Comparison of ENCODE assay signal across 1 cellular context in the genomic region with DNA sequence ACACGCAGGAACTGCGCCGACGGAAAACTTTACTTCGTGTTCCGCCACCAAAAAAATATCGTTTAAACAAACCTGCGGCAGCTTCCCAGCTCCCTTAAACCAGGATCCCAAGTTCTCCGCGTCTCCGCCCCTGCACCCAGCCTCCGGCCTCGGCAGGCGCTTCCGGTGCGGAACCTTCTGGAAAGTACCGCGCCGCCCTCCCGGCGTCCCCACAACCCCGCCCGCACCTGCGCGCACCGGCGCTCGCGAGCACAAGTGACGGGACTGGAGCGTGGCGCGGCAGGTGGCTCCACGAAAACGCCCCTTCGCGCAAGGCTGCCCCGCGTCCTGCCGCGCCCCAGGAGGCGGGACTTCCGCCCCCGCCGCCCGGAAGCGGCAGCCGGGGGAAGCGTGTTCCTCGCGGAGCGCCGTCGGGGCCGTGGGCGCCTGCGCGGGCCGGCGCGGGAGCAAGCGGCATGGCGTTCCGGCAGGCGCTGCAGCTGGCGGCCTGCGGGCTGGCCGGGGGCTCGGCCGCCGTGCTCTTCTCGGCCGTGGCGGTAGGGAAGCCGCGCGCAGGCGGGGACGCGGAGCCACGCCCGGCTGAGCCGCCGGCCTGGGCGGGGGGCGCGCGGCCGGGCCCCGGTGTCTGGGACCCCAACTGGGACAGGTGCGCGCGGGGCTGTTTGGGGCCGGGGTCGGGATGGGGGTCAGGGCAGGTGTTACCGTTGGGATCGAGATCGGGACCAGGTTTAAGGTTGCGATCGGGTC.
TF ChIP-seq lines count a peak whose summit lies in the region.

A gene (plus strand): TSS at position 421 of the 747 bp plus-strand sequence. CDS start 35 bp downstream, at position 456.

TF ChIP-seq in K562, 482 proteins besides CTCF, POLR2A, EP300 and RAD21 (continued from another document and continues in another):
- TF ChIP-seq, protein P1, sequence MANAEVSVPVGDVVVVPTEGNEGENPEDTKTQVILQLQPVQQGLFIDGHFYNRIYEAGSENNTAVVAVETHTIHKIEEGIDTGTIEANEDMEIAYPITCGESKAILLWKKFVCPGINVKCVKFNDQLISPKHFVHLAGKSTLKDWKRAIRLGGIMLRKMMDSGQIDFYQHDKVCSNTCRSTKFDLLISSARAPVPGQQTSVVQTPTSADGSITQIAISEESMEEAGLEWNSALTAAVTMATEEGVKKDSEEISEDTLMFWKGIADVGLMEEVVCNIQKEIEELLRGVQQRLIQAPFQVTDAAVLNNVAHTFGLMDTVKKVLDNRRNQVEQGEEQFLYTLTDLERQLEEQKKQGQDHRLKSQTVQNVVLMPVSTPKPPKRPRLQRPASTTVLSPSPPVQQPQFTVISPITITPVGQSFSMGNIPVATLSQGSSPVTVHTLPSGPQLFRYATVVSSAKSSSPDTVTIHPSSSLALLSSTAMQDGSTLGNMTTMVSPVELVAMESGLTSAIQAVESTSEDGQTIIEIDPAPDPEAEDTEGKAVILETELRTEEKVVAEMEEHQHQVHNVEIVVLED (CRISPR knock-in tag; IDR thresholded peaks at IDR 0.05), result peak; percentile 84
- no peak for TF ChIP-seq SMAD3 (CRISPR knock-in tag; conservative IDR thresholded peaks at IDR 0.05)
- TF ChIP-seq, protein P2, sequence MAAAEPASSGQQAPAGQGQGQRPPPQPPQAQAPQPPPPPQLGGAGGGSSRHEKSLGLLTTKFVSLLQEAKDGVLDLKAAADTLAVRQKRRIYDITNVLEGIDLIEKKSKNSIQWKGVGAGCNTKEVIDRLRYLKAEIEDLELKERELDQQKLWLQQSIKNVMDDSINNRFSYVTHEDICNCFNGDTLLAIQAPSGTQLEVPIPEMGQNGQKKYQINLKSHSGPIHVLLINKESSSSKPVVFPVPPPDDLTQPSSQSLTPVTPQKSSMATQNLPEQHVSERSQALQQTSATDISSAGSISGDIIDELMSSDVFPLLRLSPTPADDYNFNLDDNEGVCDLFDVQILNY (CRISPR knock-in tag; IDR thresholded peaks at IDR 0.05), result 0 out of 2 replicates have a peak, but pooled peaks have one; percentile 54
- peak; percentile 91 for TF ChIP-seq ELF1 (tag; IDR thresholded peaks at IDR 0.05)
- TF ChIP-seq MCM3 (IDR thresholded peaks at IDR 0.05), result no peak
- 0 out of 2 replicates have a peak, but pooled peaks have one; percentile 22 for TF ChIP-seq FOXJ2 (tag; IDR thresholded peaks at IDR 0.05)
- no peak for TF ChIP-seq ZNF561 (CRISPR knock-in tag; conservative IDR thresholded peaks at IDR 0.05)
- TF ChIP-seq ZC3H4 (CRISPR knock-in tag; IDR thresholded peaks at IDR 0.05; ENCODE audit: borderline replicate concordance), result no peak
- no peak for TF ChIP-seq KLF10 (CRISPR knock-in tag; IDR thresholded peaks at IDR 0.05)
- peak; percentile 75 for TF ChIP-seq SUPT5H (IDR thresholded peaks at IDR 0.05)
- TF ChIP-seq, protein P3, sequence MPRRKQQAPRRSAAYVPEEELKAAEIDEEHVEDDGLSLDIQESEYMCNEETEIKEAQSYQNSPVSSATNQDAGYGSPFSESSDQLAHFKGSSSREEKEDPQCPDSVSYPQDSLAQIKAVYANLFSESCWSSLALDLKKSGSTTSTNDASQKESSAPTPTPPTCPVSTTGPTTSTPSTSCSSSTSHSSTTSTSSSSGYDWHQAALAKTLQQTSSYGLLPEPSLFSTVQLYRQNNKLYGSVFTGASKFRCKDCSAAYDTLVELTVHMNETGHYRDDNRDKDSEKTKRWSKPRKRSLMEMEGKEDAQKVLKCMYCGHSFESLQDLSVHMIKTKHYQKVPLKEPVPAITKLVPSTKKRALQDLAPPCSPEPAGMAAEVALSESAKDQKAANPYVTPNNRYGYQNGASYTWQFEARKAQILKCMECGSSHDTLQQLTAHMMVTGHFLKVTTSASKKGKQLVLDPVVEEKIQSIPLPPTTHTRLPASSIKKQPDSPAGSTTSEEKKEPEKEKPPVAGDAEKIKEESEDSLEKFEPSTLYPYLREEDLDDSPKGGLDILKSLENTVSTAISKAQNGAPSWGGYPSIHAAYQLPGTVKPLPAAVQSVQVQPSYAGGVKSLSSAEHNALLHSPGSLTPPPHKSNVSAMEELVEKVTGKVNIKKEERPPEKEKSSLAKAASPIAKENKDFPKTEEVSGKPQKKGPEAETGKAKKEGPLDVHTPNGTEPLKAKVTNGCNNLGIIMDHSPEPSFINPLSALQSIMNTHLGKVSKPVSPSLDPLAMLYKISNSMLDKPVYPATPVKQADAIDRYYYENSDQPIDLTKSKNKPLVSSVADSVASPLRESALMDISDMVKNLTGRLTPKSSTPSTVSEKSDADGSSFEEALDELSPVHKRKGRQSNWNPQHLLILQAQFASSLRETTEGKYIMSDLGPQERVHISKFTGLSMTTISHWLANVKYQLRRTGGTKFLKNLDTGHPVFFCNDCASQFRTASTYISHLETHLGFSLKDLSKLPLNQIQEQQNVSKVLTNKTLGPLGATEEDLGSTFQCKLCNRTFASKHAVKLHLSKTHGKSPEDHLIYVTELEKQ (CRISPR knock-in tag; IDR thresholded peaks at IDR 0.05), result no peak
- TF ChIP-seq, protein P4, sequence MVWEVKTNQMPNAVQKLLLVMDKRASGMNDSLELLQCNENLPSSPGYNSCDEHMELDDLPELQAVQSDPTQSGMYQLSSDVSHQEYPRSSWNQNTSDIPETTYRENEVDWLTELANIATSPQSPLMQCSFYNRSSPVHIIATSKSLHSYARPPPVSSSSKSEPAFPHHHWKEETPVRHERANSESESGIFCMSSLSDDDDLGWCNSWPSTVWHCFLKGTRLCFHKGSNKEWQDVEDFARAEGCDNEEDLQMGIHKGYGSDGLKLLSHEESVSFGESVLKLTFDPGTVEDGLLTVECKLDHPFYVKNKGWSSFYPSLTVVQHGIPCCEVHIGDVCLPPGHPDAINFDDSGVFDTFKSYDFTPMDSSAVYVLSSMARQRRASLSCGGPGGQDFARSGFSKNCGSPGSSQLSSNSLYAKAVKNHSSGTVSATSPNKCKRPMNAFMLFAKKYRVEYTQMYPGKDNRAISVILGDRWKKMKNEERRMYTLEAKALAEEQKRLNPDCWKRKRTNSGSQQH (CRISPR knock-in tag; IDR thresholded peaks at IDR 0.05), result 0 out of 2 replicates have a peak, but pooled peaks have one; percentile 29
- TF ChIP-seq HDAC1 (IDR thresholded peaks at IDR 0.05), result peak in 1 of 2 experiments; percentile 93; a peak in 2 of 4 replicates
- TF ChIP-seq, protein P5, sequence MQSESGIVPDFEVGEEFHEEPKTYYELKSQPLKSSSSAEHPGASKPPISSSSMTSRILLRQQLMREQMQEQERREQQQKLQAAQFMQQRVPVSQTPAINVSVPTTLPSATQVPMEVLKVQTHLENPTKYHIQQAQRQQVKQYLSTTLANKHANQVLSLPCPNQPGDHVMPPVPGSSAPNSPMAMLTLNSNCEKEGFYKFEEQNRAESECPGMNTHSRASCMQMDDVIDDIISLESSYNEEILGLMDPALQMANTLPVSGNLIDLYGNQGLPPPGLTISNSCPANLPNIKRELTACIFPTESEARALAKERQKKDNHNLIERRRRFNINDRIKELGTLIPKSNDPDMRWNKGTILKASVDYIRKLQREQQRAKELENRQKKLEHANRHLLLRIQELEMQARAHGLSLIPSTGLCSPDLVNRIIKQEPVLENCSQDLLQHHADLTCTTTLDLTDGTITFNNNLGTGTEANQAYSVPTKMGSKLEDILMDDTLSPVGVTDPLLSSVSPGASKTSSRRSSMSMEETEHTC (IDR thresholded peaks at IDR 0.05), result no peak
- TF ChIP-seq ZNF668 (CRISPR knock-in tag; IDR thresholded peaks at IDR 0.05), result no peak
- TF ChIP-seq RBM22 (IDR thresholded peaks at IDR 0.05; ENCODE audit: low read depth, low read length, poor library complexity, severe bottlenecking), result peak; percentile 61
- TF ChIP-seq, protein P6, sequence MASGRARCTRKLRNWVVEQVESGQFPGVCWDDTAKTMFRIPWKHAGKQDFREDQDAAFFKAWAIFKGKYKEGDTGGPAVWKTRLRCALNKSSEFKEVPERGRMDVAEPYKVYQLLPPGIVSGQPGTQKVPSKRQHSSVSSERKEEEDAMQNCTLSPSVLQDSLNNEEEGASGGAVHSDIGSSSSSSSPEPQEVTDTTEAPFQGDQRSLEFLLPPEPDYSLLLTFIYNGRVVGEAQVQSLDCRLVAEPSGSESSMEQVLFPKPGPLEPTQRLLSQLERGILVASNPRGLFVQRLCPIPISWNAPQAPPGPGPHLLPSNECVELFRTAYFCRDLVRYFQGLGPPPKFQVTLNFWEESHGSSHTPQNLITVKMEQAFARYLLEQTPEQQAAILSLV (tag; IDR thresholded peaks at IDR 0.05), result no peak
- TF ChIP-seq, protein P7, sequence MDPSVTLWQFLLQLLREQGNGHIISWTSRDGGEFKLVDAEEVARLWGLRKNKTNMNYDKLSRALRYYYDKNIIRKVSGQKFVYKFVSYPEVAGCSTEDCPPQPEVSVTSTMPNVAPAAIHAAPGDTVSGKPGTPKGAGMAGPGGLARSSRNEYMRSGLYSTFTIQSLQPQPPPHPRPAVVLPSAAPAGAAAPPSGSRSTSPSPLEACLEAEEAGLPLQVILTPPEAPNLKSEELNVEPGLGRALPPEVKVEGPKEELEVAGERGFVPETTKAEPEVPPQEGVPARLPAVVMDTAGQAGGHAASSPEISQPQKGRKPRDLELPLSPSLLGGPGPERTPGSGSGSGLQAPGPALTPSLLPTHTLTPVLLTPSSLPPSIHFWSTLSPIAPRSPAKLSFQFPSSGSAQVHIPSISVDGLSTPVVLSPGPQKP (CRISPR knock-in tag; IDR thresholded peaks at IDR 0.05), result peak; percentile 81; the same call in 1 of the 2 replicates
- TF ChIP-seq FOXP1 (CRISPR knock-in tag; IDR thresholded peaks at IDR 0.05), result peak; percentile 54; the same call in 1 of the 2 replicates
- no peak for TF ChIP-seq SIRT6 (IDR thresholded peaks at IDR 0.05; ENCODE audit: low read depth, low read length)
- no peak for TF ChIP-seq ARID1B (IDR thresholded peaks at IDR 0.05)
- TF ChIP-seq ARID2 (IDR thresholded peaks at IDR 0.05), result no peak
- no peak for TF ChIP-seq TBL1XR1 (IDR thresholded peaks at IDR 0.05; ENCODE audit: low read length in 2 of 2)
- no peak for TF ChIP-seq CCAR2 (IDR thresholded peaks at IDR 0.05; ENCODE audit: low read depth, low read length)
- TF ChIP-seq, protein P8, sequence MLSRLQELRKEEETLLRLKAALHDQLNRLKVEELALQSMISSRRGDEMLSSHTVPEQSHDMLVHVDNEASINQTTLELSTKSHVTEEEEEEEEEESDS (CRISPR knock-in tag; IDR thresholded peaks at IDR 0.05), result no peak
- TF ChIP-seq NCOA1 (IDR thresholded peaks at IDR 0.05; ENCODE audit: low read depth), result no peak
- peak; percentile 24; the same call in 1 of the 2 replicates for TF ChIP-seq KLF6 (CRISPR knock-in tag; IDR thresholded peaks at IDR 0.05; ENCODE audit: borderline replicate concordance)
- TF ChIP-seq, protein P9, sequence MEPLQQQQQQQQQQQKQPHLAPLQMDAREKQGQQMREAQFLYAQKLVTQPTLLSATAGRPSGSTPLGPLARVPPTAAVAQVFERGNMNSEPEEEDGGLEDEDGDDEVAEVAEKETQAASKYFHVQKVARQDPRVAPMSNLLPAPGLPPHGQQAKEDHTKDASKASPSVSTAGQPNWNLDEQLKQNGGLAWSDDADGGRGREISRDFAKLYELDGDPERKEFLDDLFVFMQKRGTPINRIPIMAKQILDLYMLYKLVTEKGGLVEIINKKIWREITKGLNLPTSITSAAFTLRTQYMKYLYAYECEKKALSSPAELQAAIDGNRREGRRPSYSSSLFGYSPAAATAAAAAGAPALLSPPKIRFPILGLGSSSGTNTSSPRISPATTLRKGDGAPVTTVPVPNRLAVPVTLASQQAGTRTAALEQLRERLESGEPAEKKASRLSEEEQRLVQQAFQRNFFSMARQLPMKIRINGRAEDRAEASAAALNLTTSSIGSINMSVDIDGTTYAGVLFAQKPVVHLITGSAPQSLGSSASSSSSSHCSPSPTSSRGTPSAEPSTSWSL (CRISPR knock-in tag; IDR thresholded peaks at IDR 0.05; ENCODE audit: borderline replicate concordance), result no peak
- TF ChIP-seq CREB1 (IDR thresholded peaks at IDR 0.05), result no peak
- TF ChIP-seq CREB1 (CRISPR knock-in tag; IDR thresholded peaks at IDR 0.05), result 0 out of 2 replicates have a peak, but pooled peaks have one; percentile 31
- TF ChIP-seq, protein P10, sequence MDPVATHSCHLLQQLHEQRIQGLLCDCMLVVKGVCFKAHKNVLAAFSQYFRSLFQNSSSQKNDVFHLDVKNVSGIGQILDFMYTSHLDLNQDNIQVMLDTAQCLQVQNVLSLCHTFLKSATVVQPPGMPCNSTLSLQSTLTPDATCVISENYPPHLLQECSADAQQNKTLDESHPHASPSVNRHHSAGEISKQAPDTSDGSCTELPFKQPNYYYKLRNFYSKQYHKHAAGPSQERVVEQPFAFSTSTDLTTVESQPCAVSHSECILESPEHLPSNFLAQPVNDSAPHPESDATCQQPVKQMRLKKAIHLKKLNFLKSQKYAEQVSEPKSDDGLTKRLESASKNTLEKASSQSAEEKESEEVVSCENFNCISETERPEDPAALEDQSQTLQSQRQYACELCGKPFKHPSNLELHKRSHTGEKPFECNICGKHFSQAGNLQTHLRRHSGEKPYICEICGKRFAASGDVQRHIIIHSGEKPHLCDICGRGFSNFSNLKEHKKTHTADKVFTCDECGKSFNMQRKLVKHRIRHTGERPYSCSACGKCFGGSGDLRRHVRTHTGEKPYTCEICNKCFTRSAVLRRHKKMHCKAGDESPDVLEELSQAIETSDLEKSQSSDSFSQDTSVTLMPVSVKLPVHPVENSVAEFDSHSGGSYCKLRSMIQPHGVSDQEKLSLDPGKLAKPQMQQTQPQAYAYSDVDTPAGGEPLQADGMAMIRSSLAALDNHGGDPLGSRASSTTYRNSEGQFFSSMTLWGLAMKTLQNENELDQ (CRISPR knock-in tag; IDR thresholded peaks at IDR 0.05; ENCODE audit: borderline replicate concordance), result no peak
- no peak for TF ChIP-seq MEF2D (tag; conservative IDR thresholded peaks at IDR 0.05; ENCODE audit: low read depth)
- TF ChIP-seq, protein P11, sequence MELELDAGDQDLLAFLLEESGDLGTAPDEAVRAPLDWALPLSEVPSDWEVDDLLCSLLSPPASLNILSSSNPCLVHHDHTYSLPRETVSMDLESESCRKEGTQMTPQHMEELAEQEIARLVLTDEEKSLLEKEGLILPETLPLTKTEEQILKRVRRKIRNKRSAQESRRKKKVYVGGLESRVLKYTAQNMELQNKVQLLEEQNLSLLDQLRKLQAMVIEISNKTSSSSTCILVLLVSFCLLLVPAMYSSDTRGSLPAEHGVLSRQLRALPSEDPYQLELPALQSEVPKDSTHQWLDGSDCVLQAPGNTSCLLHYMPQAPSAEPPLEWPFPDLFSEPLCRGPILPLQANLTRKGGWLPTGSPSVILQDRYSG (tag; conservative IDR thresholded peaks at IDR 0.05; ENCODE audit: low read depth), result no peak
- TF ChIP-seq KDM5B (IDR thresholded peaks at IDR 0.05; ENCODE audit: insufficient replicate concordance, low read depth, low read length), result peak; percentile 65
- TF ChIP-seq, protein P12, sequence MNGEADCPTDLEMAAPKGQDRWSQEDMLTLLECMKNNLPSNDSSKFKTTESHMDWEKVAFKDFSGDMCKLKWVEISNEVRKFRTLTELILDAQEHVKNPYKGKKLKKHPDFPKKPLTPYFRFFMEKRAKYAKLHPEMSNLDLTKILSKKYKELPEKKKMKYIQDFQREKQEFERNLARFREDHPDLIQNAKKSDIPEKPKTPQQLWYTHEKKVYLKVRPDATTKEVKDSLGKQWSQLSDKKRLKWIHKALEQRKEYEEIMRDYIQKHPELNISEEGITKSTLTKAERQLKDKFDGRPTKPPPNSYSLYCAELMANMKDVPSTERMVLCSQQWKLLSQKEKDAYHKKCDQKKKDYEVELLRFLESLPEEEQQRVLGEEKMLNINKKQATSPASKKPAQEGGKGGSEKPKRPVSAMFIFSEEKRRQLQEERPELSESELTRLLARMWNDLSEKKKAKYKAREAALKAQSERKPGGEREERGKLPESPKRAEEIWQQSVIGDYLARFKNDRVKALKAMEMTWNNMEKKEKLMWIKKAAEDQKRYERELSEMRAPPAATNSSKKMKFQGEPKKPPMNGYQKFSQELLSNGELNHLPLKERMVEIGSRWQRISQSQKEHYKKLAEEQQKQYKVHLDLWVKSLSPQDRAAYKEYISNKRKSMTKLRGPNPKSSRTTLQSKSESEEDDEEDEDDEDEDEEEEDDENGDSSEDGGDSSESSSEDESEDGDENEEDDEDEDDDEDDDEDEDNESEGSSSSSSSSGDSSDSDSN (IDR thresholded peaks at IDR 0.05; ENCODE audit: borderline replicate concordance in 1 of 2, low read depth in 2 of 2, low read length in 2 of 2), result peak in 1 of 2 experiments; percentile 67; a peak in 1 of 4 replicates
- peak; percentile 84 for TF ChIP-seq SIN3B (IDR thresholded peaks at IDR 0.05; ENCODE audit: low read depth)
- no peak for TF ChIP-seq MCM7 (IDR thresholded peaks at IDR 0.05)
